ENCODE assay signal across 29 cellular contexts in the genomic region with DNA sequence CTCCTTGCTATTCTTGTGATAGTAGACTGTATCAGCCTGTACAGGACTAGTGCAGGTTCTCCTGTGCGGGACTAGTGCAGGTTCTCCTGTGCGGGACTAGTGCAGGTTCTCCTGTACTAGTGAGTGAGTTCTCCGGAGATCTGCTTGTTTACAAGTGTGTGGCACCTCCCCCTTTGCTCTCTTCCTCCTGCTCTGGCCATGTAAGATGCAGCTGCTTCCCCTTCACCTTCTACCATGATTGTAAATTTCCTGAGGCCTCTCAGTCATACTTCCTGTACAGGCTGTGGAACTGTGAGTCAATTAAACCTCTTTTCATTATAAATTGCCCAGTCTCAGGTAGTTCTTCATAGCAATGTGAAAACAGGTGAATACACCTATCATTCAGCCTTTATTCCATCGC.
A peak's percentile ranks its signal among the peaks of the same experiment; 100 is the strongest.
DNase-seq lines count a peak whose midpoint lies in the region; ATAC-seq and TF ChIP-seq lines count a peak whose summit lies in the region.
"Had no signal": no experiment of that assay in that cellular context is flagged by ENCODE, and none has a peak within 500 bp of the region (broad histone marks: within the 10 kb centered on the region; RNA-seq: fewer than 3 reads in every experiment).

No MANE protein-coding gene starts in this region.

- no peak overlapping the region for H2AFZ ChIP-seq in PC-3 (ENCODE audit: low read length)

- H3K9me3 ChIP-seq in PC-3 (ENCODE audit: low read length): no peaks in the 10 kb centered on the region
- H3K9me3 ChIP-seq: body of pancreas, prostate gland, SJCRH30, testis, uterus had no signal

- no peak overlapping the region for H3K27ac Mint-ChIP-seq in activated naive CD8-positive, alpha-beta T cell treated with anti-CD3 and anti-CD28 coated beads, Interleukin-2, amount 10 ng/mL, durations not matched to agents 7 days and 5 days
- H3K27ac Mint-ChIP-seq in activated naive CD8-positive, alpha-beta T cell treated with anti-CD3 and anti-CD28 coated beads, Interleukin-2, amount 50 U/mL, for 24 hours: no peak overlapping the region
- H3K27ac Mint-ChIP-seq: activated CD4-positive, alpha-beta T cell treated with anti-CD3 and anti-CD28 coated beads, Interleukin-2, amount 10 ng/mL, durations not matched to agents 7 days and 5 days; activated T-cell treated with anti-CD3 and anti-CD28 coated beads, Interleukin-2, amount 50 U/mL, for 24 hours; CD8-positive, alpha-beta T cell; HFFc6; naive thymus-derived CD4-positive, alpha-beta T cell; WTC11 had no signal

- H3K36me3 Mint-ChIP-seq in activated naive CD8-positive, alpha-beta T cell treated with anti-CD3 and anti-CD28 coated beads, Interleukin-2, amount 10 ng/mL, durations not matched to agents 7 days and 5 days: no peaks in the 10 kb centered on the region
- no peaks in the 10 kb centered on the region for H3K36me3 Mint-ChIP-seq in activated naive CD8-positive, alpha-beta T cell treated with anti-CD3 and anti-CD28 coated beads, Interleukin-2, amount 50 U/mL, for 24 hours (ENCODE audit: low read depth)
- H3K36me3 Mint-ChIP-seq: CD8-positive, alpha-beta T cell; naive thymus-derived CD4-positive, alpha-beta T cell; WTC11 had no signal

- no peaks in the 10 kb centered on the region for H3K9me2 ChIP-seq in PC-3 (replicated peaks; ENCODE audit: low read length)

- peak overlapping the region; percentile 1 for H3K4me3 Mint-ChIP-seq in activated naive CD8-positive, alpha-beta T cell treated with anti-CD3 and anti-CD28 coated beads, Interleukin-2, amount 10 ng/mL, durations not matched to agents 7 days and 5 days
- no peak overlapping the region for H3K4me3 Mint-ChIP-seq in activated naive CD8-positive, alpha-beta T cell treated with anti-CD3 and anti-CD28 coated beads, Interleukin-2, amount 50 U/mL, for 24 hours
- H3K4me3 Mint-ChIP-seq: activated CD4-positive, alpha-beta T cell treated with anti-CD3 and anti-CD28 coated beads, Interleukin-2, amount 10 ng/mL, durations not matched to agents 7 days and 5 days; activated T-cell treated with anti-CD3 and anti-CD28 coated beads, Interleukin-2, amount 50 U/mL, for 24 hours; CD8-positive, alpha-beta T cell; HFFc6; naive thymus-derived CD4-positive, alpha-beta T cell; WTC11 had no signal

- BruUV-seq in PC-3 (replicated peaks; lab: Mats Ljungman, UMichigan): no TSS peak

- no peaks in the 10 kb centered on the region for H4K20me1 ChIP-seq in PC-3 (ENCODE audit: low read length)

- H3K4me1 ChIP-seq in PC-3 (ENCODE audit: insufficient read depth, low read length): no peaks in the 10 kb centered on the region
- H3K4me1 ChIP-seq: prostate gland, SJCRH30, testis, uterus had no signal

- H3F3A ChIP-seq in PC-3 (ENCODE audit: low read length, unreplicated experiment): no peaks in the 10 kb centered on the region

- H3K36me3 ChIP-seq in PC-3 (ENCODE audit: low read depth, low read length): no peaks in the 10 kb centered on the region
- H3K36me3 ChIP-seq: prostate gland, SJCRH30, uterus had no signal

- no peak for TF ChIP-seq CTCF in PC-3 (conservative IDR thresholded peaks at IDR 0.05; ENCODE audit: low read depth, low read length)

- H3K79me2 ChIP-seq in PC-3 (ENCODE audit: low read length): no peaks in the 10 kb centered on the region

- ATAC-seq in activated naive CD8-positive, alpha-beta T cell treated with anti-CD3 and anti-CD28 coated beads, Interleukin-2, amount 10 ng/mL, durations not matched to agents 7 days and 5 days (ENCODE audit: low read depth): no peak
- no peak for ATAC-seq in activated naive CD8-positive, alpha-beta T cell treated with anti-CD3 and anti-CD28 coated beads, Interleukin-2, amount 50 U/mL, for 24 hours
- ATAC-seq in GM21526 (IDR thresholded peaks at IDR 0.05; ENCODE audit: low FRiP score, unreplicated experiment) (no peak), PC-3 (no peak)
- ATAC-seq: body of pancreas; CD8-positive, alpha-beta T cell; naive thymus-derived CD4-positive, alpha-beta T cell; sciatic nerve; WTC11 had no signal

- no peak overlapping the region for H3K9ac ChIP-seq in PC-3 (ENCODE audit: low read length)

- peaks cover 56% of the 10 kb centered on the region for H3K27me3 ChIP-seq in PC-3 (ENCODE audit: low read length)
- H3K27me3 ChIP-seq: body of pancreas, SJCRH30, testis, uterus had no signal

- no peak overlapping the region for H3K27ac ChIP-seq in PC-3 (ENCODE audit: low read length)
- H3K27ac ChIP-seq: body of pancreas, prostate gland, SJCRH30, testis, uterus had no signal

- no peaks in the 10 kb centered on the region for H3K27me3 Mint-ChIP-seq in activated naive CD8-positive, alpha-beta T cell treated with anti-CD3 and anti-CD28 coated beads, Interleukin-2, amount 10 ng/mL, durations not matched to agents 7 days and 5 days
- no peaks in the 10 kb centered on the region for H3K27me3 Mint-ChIP-seq in activated naive CD8-positive, alpha-beta T cell treated with anti-CD3 and anti-CD28 coated beads, Interleukin-2, amount 50 U/mL, for 24 hours
- H3K27me3 Mint-ChIP-seq: activated CD4-positive, alpha-beta T cell treated with anti-CD3 and anti-CD28 coated beads, Interleukin-2, amount 10 ng/mL, durations not matched to agents 7 days and 5 days had no signal

- H3K4me3 ChIP-seq in PC-3 (ENCODE audit: low read length): no peak overlapping the region
- H3K4me3 ChIP-seq: body of pancreas, prostate gland, SJCRH30, testis, uterus had no signal

- POLR2A ChIA-PET in activated naive CD8-positive, alpha-beta T cell treated with anti-CD3 and anti-CD28 coated beads, Interleukin-2, amount 10 ng/mL, durations not matched to agents 7 days and 5 days (lab: Charles Lee): no interaction called here
- POLR2A ChIA-PET in PC-3 (lab: Charles Lee; ENCODE audit: unreplicated experiment): no interaction called here

- DNase-seq in activated naive CD8-positive, alpha-beta T cell treated with anti-CD3 and anti-CD28 coated beads, Interleukin-2, amount 10 ng/mL, durations not matched to agents 7 days and 5 days: no peak
- no peak for DNase-seq in activated naive CD8-positive, alpha-beta T cell treated with anti-CD3 and anti-CD28 coated beads, Interleukin-2, amount 50 U/mL, for 24 hours
- peak; percentile 70 for DNase-seq in NCI-H1436 (lab: John Stamatoyannopoulos, UW)
- DNase-seq in NCI-H748 (lab: John Stamatoyannopoulos, UW; ENCODE audit: unreplicated experiment): peak; percentile 89
- DNase-seq in GM19240 (ENCODE audit: insufficient read length, low spot score): no peak
- DNase-seq in stimulated activated CD8-positive, alpha-beta memory T cell treated with anti-CD3 and anti-CD28 coated beads, Interleukin-4, amount 100 ng/mL, for 48 hours: no peak
- no peak for DNase-seq in PC-3
- DNase-seq: activated CD4-positive, alpha-beta T cell treated with anti-CD3 and anti-CD28 coated beads, Interleukin-2, amount 10 ng/mL, durations not matched to agents 7 days and 5 days; activated T-cell treated with anti-CD3 and anti-CD28 coated beads, Interleukin-2, amount 50 U/mL, for 24 hours; AML-193; body of pancreas; CD8-positive, alpha-beta T cell; cerebellar nuclear complex; DND-41; HFFc6; midbrain; MV-4-11; naive thymus-derived CD4-positive, alpha-beta T cell; NCI-H1930; nucleus accumbens; SJCRH30; stimulated activated CD4-positive, alpha-beta T cell treated with anti-CD3 and anti-CD28 coated beads, Interleukin-15, amount 100 ng/mL, for 24 hours; stimulated activated naive CD4-positive, alpha-beta T cell; testis; uterus had no signal

- peaks cover 3% of the 10 kb centered on the region for H3K4me1 Mint-ChIP-seq in activated naive CD8-positive, alpha-beta T cell treated with anti-CD3 and anti-CD28 coated beads, Interleukin-2, amount 10 ng/mL, durations not matched to agents 7 days and 5 days
- H3K4me1 Mint-ChIP-seq in activated naive CD8-positive, alpha-beta T cell treated with anti-CD3 and anti-CD28 coated beads, Interleukin-2, amount 50 U/mL, for 24 hours: no peaks in the 10 kb centered on the region
- H3K4me1 Mint-ChIP-seq: activated CD4-positive, alpha-beta T cell treated with anti-CD3 and anti-CD28 coated beads, Interleukin-2, amount 10 ng/mL, durations not matched to agents 7 days and 5 days had no signal

- CTCF ChIA-PET in PC-3 (lab: Charles Lee): no interaction called here

- H3K9me3 Mint-ChIP-seq in activated naive CD8-positive, alpha-beta T cell treated with anti-CD3 and anti-CD28 coated beads, Interleukin-2, amount 10 ng/mL, durations not matched to agents 7 days and 5 days: no peaks in the 10 kb centered on the region
- no peaks in the 10 kb centered on the region for H3K9me3 Mint-ChIP-seq in activated naive CD8-positive, alpha-beta T cell treated with anti-CD3 and anti-CD28 coated beads, Interleukin-2, amount 50 U/mL, for 24 hours
- H3K9me3 Mint-ChIP-seq: activated CD4-positive, alpha-beta T cell treated with anti-CD3 and anti-CD28 coated beads, Interleukin-2, amount 10 ng/mL, durations not matched to agents 7 days and 5 days; activated T-cell treated with anti-CD3 and anti-CD28 coated beads, Interleukin-2, amount 50 U/mL, for 24 hours; CD8-positive, alpha-beta T cell had no signal

- intact Hi-C loops in PC-3 (cut with micrococcal nuclease): no loop called here

- H3K4me2 ChIP-seq in PC-3 (ENCODE audit: low read length): no peak overlapping the region

Comparison
In these comparisons a context has a peak if more than half of its experiments do, and no peak if none do; other contexts are left out.
1. DNase-seq: peak in NCI-H1436 (single experiment) and NCI-H748 (single experiment); none in activated naive CD8-positive, alpha-beta T cell treated with anti-CD3 and anti-CD28 coated beads, Interleukin-2, amount 10 ng/mL, durations not matched to agents 7 days and 5 days (single experiment), activated naive CD8-positive, alpha-beta T cell treated with anti-CD3 and anti-CD28 coated beads, Interleukin-2, amount 50 U/mL, for 24 hours (single experiment), GM19240 (single experiment), stimulated activated CD8-positive, alpha-beta memory T cell treated with anti-CD3 and anti-CD28 coated beads, Interleukin-4, amount 100 ng/mL, for 48 hours (single experiment) and PC-3 (single experiment).